Comparison of ENCODE assay signal across 12 cellular contexts in the genomic region with DNA sequence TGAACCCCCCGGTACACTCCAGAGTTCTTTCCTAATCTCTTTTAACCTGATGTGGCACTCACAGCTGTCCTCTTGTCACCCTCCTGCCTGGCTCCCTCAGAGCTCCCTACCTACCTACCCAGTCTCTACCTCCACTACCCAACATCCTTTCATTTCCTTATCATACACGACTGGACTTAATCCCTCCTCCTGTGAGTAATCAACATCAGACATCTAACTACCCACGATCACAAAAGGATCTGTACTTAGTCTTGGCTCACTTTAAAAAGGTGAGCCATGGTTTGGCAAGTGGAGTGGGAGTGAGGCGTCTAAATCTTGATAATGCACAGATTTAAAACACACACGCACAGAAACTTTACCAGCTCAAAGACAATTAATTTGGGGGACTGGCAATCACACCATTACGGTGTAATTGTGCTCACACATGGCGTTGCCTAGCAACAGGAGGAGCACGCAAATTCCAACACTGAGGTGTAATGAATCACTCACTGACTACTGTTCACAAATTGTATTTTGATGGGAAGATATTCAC.
DNase-seq lines count a peak whose midpoint lies in the region; ATAC-seq, FAIRE-seq and TF ChIP-seq lines count a peak whose summit lies in the region.
"Had no signal": no experiment of that assay in that cellular context is flagged by ENCODE, and none has a peak within 500 bp of the region (broad histone marks: within the 10 kb centered on the region; RNA-seq: fewer than 3 reads in every experiment).

No MANE protein-coding gene starts in this region.

- TF ChIP-seq CTCF in A673 (conservative IDR thresholded peaks at IDR 0.05; ENCODE audit: low read depth, low read length) (no peak), astrocyte of the spinal cord (IDR thresholded peaks at IDR 0.05; ENCODE audit: low read depth, low read length) (no peak), keratinocyte (optimal IDR thresholded peaks at IDR 0.05 in 1 of 3, IDR thresholded peaks at IDR 0.05 in 1 of 3, conservative IDR thresholded peaks at IDR 0.05 in 1 of 3; ENCODE audit: extremely low read depth in 1 of 3, insufficient read depth in 2 of 3, low read length in 3 of 3) (no peak)

- H3K4me1 ChIP-seq in A673 (ENCODE audit: insufficient read depth, low read length, poor library complexity, severe bottlenecking) (no peaks in the 10 kb centered on the region), keratinocyte (ENCODE audit: control insufficient read depth, extremely low read depth, insufficient read depth, low read length) (peaks cover 10% of the 10 kb centered on the region)

- CTCF ChIA-PET in A673 (lab: Charles Lee), result no interaction called here

- in situ Hi-C loops in astrocyte of the spinal cord (cut with HindIII; ENCODE audit: low sequenced_read_pairs), result no loop called here

- H3K79me2 ChIP-seq in keratinocyte (ENCODE audit: control insufficient read depth, insufficient read depth, low read length), result no peaks in the 10 kb centered on the region

- H3K27ac ChIP-seq in A673 (ENCODE audit: low read depth, low read length, poor library complexity, severe bottlenecking) (no peak overlapping the region), keratinocyte (ENCODE audit: control insufficient read depth, insufficient read depth, low read length) (peak overlapping the region; percentile 55)

- H3K27me3 ChIP-seq in A673 (replicated peaks; ENCODE audit: insufficient read depth, low read depth, low read length, poor library complexity) (peaks cover 28% of the 10 kb centered on the region), keratinocyte (ENCODE audit: control insufficient read depth, extremely low read depth, insufficient read depth, low read length) (no peaks in the 10 kb centered on the region)

- BruUV-seq in A673 (replicated peaks; lab: Mats Ljungman, UMichigan), result no TSS peak

- no peaks in the 10 kb centered on the region for H3K9me3 ChIP-seq in A673 (ENCODE audit: low read depth, low read length, poor library complexity, severe bottlenecking)
- no peaks in the 10 kb centered on the region for H3K9me3 ChIP-seq in keratinocyte (ENCODE audit: control insufficient read depth, low read depth, low read length)

- ATAC-seq in HG03521 (IDR thresholded peaks at IDR 0.05; ENCODE audit: unreplicated experiment), result no peak
- ATAC-seq: stimulated activated naive B cell treated with anti-CD40 and anti-IgM and Interleukin-4, amounts not matched to agents 10 μg/mL and 1 μg/mL and 100 μg/mL, for 72 hours had no signal

- intact Hi-C loops in A673 (cut with micrococcal nuclease; ENCODE audit: unreplicated experiment), result no loop called here

- dilution Hi-C loops in keratinocyte (cut with MboI; ENCODE audit: extremely low pct_ligation_motif_present, low sequenced_read_pairs), result no loop called here

- no peaks in the 10 kb centered on the region for H4K20me1 ChIP-seq in keratinocyte (ENCODE audit: control insufficient read depth, extremely low read depth, insufficient read depth, low read length)

- H3K9ac ChIP-seq in keratinocyte (ENCODE audit: control insufficient read depth, extremely low read depth, insufficient read depth, low read length), result peak overlapping the region; percentile 29

- FAIRE-seq in keratinocyte (lab: Jason Lieb, UNC), result peak; percentile 93
- FAIRE-seq: GM19239 had no signal

- H3K4me2 ChIP-seq in keratinocyte (ENCODE audit: control insufficient read depth, extremely low read depth, insufficient read depth, low read depth, low read length), result peak overlapping the region; percentile 39

- H3K9me1 ChIP-seq in keratinocyte (ENCODE audit: control insufficient read depth, extremely low read depth, insufficient read depth, low read length), result no peaks in the 10 kb centered on the region

- H3K4me3 ChIP-seq in A673 (ENCODE audit: low read depth, low read length, poor library complexity, severe bottlenecking) (no peak overlapping the region), astrocyte of the spinal cord (ENCODE audit: low read depth, low read length) (no peak overlapping the region), keratinocyte (ENCODE audit: control insufficient read depth in 2 of 3, extremely low read depth in 1 of 3, insufficient read depth in 2 of 3, low read depth in 1 of 3, low read length in 3 of 3) (peak overlapping the region in 1 of 3 experiments; percentile 35)

- peak overlapping the region; percentile 68 for H2AFZ ChIP-seq in keratinocyte (ENCODE audit: control insufficient read depth, low read length)

- H3K36me3 ChIP-seq in A673 (ENCODE audit: insufficient read depth, low read length, poor library complexity, severe bottlenecking) (no peaks in the 10 kb centered on the region), keratinocyte (ENCODE audit: control insufficient read depth in 2 of 2, extremely low read depth in 1 of 2, insufficient read depth in 2 of 2, low read length in 2 of 2) (peaks cover 0 to 2% of the 10 kb centered on the region in 2 experiments)

- POLR2A ChIA-PET in A673 (lab: Charles Lee; ENCODE audit: low non-redundant PET), result no interaction called here

- DNase-seq in A673 (ENCODE audit: low spot score) (peak; percentile 19), HT-29 (ENCODE audit: low spot score) (peak; percentile 74), astrocyte of the spinal cord (ENCODE audit: low read depth, low spot score) (peak; percentile 42), keratinocyte (ENCODE audit: low read depth, low spot score) (peak; percentile 41), NCI-H2171 (lab: John Stamatoyannopoulos, UW) (no peak), ureter (ENCODE audit: low spot score) (no peak), anterior cingulate cortex (lab: John Stamatoyannopoulos, UW) (no peak)
- DNase-seq: naive B cell; NCI-H187; stimulated activated naive B cell treated with anti-CD40 and anti-IgM and Interleukin-4, amounts not matched to agents 10 μg/mL and 1 μg/mL and 100 μg/mL, for 72 hours had no signal

Comparison
In these comparisons a context has a peak if more than half of its experiments do, and no peak if none do; other contexts are left out.
1. DNase-seq: peak in A673 (single experiment), HT-29 (single experiment), astrocyte of the spinal cord (single experiment) and keratinocyte (single experiment); none in NCI-H2171 (single experiment), ureter (single experiment) and anterior cingulate cortex (0 of 58).